In genomic region chr5:107826311-107827000, GRCh38 we compare ENCODE assay signal across 21 cellular contexts.
"Had no signal": no experiment of that assay in that cellular context is flagged by ENCODE, and none has a peak within 500 bp of the region (broad histone marks: within the 10 kb centered on the region; RNA-seq: fewer than 3 reads in every experiment).

No MANE protein-coding gene starts in this region.

- H3K4me1 ChIP-seq: gastrocnemius medialis, thyroid gland had no signal

- H3K36me3 Mint-ChIP-seq: brain, mesothelial cell of epicardium had no signal

- H3K4me3 ChIP-seq: gastrocnemius medialis, lung, thyroid gland had no signal

- H3K36me3 ChIP-seq: gastrocnemius medialis, thyroid gland had no signal

- DNase-seq: activated CD4-positive, alpha-beta T cell treated with anti-CD3 and anti-CD28 coated beads, Interleukin-2, amount 10 ng/mL, durations not matched to agents 7 days and 5 days; activated CD8-positive, alpha-beta T cell treated with anti-CD3 and anti-CD28 coated beads, Interleukin-2, amount 10 ng/mL, durations not matched to agents 7 days and 5 days; activated naive CD4-positive, alpha-beta T cell treated with anti-CD3 and anti-CD28 coated beads for 36 hours; activated naive CD8-positive, alpha-beta T cell treated with anti-CD3 and anti-CD28 coated beads, Interleukin-2, amount 50 U/mL, for 24 hours; activated T-cell treated with anti-CD3 and anti-CD28 coated beads, Interleukin-2, amount 50 U/mL, for 24 hours; anterior cingulate cortex; caudate nucleus; erythroblast; gastrocnemius medialis; head of caudate nucleus; stimulated activated CD4-positive, alpha-beta T cell treated with anti-CD3 and anti-CD28 coated beads, Interleukin-12 subunit alpha, Interleukin-12 subunit beta, amount 100 ng/mL, for 4 hours; stimulated activated CD4-positive, alpha-beta T cell treated with anti-CD3 and anti-CD28 coated beads, Interleukin-1b, Interleukin-23, amount 100 ng/mL, for 48 hours; stimulated activated CD8-positive, alpha-beta memory T cell treated with anti-CD3 and anti-CD28 coated beads, Interleukin-4, amount 100 ng/mL, for 48 hours; stimulated activated naive CD4-positive, alpha-beta T cell treated with Interleukin-2 at 50 U/mL for 16 hours; T1000; thyroid gland had no signal

- ATAC-seq: activated CD8-positive, alpha-beta T cell treated with anti-CD3 and anti-CD28 coated beads, Interleukin-2, amount 10 ng/mL, durations not matched to agents 7 days and 5 days; activated naive CD8-positive, alpha-beta T cell treated with anti-CD3 and anti-CD28 coated beads, Interleukin-2, amount 50 U/mL, for 24 hours; gastrocnemius medialis; left lobe of liver had no signal

- H3K27me3 Mint-ChIP-seq: activated naive CD8-positive, alpha-beta T cell treated with anti-CD3 and anti-CD28 coated beads, Interleukin-2, amount 50 U/mL, for 24 hours; progenitor cell of endocrine pancreas had no signal

- H3K27ac Mint-ChIP-seq: activated CD4-positive, alpha-beta T cell treated with anti-CD3 and anti-CD28 coated beads, Interleukin-2, amount 10 ng/mL, durations not matched to agents 7 days and 5 days; activated CD8-positive, alpha-beta T cell treated with anti-CD3 and anti-CD28 coated beads, Interleukin-2, amount 10 ng/mL, durations not matched to agents 7 days and 5 days; activated naive CD4-positive, alpha-beta T cell treated with anti-CD3 and anti-CD28 coated beads for 36 hours; activated naive CD8-positive, alpha-beta T cell treated with anti-CD3 and anti-CD28 coated beads, Interleukin-2, amount 50 U/mL, for 24 hours; activated T-cell treated with anti-CD3 and anti-CD28 coated beads, Interleukin-2, amount 50 U/mL, for 24 hours; mesothelial cell of epicardium; progenitor cell of endocrine pancreas had no signal

- H3K9me3 ChIP-seq: gastrocnemius medialis, thyroid gland had no signal

- H3K4me1 Mint-ChIP-seq: activated CD4-positive, alpha-beta T cell treated with anti-CD3 and anti-CD28 coated beads, Interleukin-2, amount 10 ng/mL, durations not matched to agents 7 days and 5 days; activated naive CD8-positive, alpha-beta T cell treated with anti-CD3 and anti-CD28 coated beads, Interleukin-2, amount 50 U/mL, for 24 hours; brain had no signal

- H3K9me3 Mint-ChIP-seq: activated CD4-positive, alpha-beta T cell treated with anti-CD3 and anti-CD28 coated beads, Interleukin-2, amount 10 ng/mL, durations not matched to agents 7 days and 5 days; activated naive CD8-positive, alpha-beta T cell treated with anti-CD3 and anti-CD28 coated beads, Interleukin-2, amount 50 U/mL, for 24 hours had no signal

- H3K4me3 Mint-ChIP-seq: activated CD4-positive, alpha-beta T cell treated with anti-CD3 and anti-CD28 coated beads, Interleukin-2, amount 10 ng/mL, durations not matched to agents 7 days and 5 days; activated CD8-positive, alpha-beta T cell treated with anti-CD3 and anti-CD28 coated beads, Interleukin-2, amount 10 ng/mL, durations not matched to agents 7 days and 5 days; activated naive CD4-positive, alpha-beta T cell treated with anti-CD3 and anti-CD28 coated beads for 36 hours; activated naive CD8-positive, alpha-beta T cell treated with anti-CD3 and anti-CD28 coated beads, Interleukin-2, amount 50 U/mL, for 24 hours; activated T-cell treated with anti-CD3 and anti-CD28 coated beads, Interleukin-2, amount 50 U/mL, for 24 hours; mesothelial cell of epicardium had no signal

- H3K27ac ChIP-seq: gastrocnemius medialis, thyroid gland had no signal

- H3K27me3 ChIP-seq: gastrocnemius medialis, thyroid gland had no signal
